2 cellular contexts compared by ENCODE assay signal in genomic region chr1:145063285-145063684, GRCh38. TPM values are rescaled to one million over a fixed set of nuclear protein-coding genes. Genes with fewer than 3 reads are reported as not detected.
"Had no signal": no experiment of that assay in that cellular context is flagged by ENCODE, and none has a peak within 500 bp of the region (broad histone marks: within the 10 kb centered on the region; RNA-seq: fewer than 3 reads in every experiment).

No MANE protein-coding gene starts in this region.

RNA-seq across cellular contexts. Expression of gene FAM72D, which starts 32.5 kb away (rescaled TPM):
- total RNA-seq: thoracic aorta, transverse colon had no signal
